In genomic region chr15:85200215-85200614, GRCh38 we compare ENCODE assay signal across 8 cellular contexts.
DNase-seq lines count a peak whose midpoint lies in the region; ATAC-seq and TF ChIP-seq lines count a peak whose summit lies in the region.
"Not testable (repeated sequence)": the region's sequence is repeated elsewhere in the genome, so short reads cannot be mapped to it uniquely, and the experiment has no call there.

No MANE protein-coding gene starts in this region.

- not testable (repeated sequence) for TF ChIP-seq CTCF in RWPE2 (IDR thresholded peaks at IDR 0.05; ENCODE audit: poor library complexity, severe bottlenecking); lung (IDR thresholded peaks at IDR 0.05; ENCODE audit: control extremely low read depth, extremely low read depth)

- not testable (repeated sequence) for H3K4me3 Mint-ChIP-seq in central memory CD8-positive, alpha-beta T cell; stimulated activated naive CD8-positive, alpha-beta T cell treated with anti-CD3 and anti-CD28 coated beads, Interleukin-15, amount 100 ng/mL, for 72 hours

- H3K36me3 Mint-ChIP-seq in central memory CD8-positive, alpha-beta T cell (ENCODE audit: insufficient read depth) = not testable (repeated sequence)

- ATAC-seq in GM18505 (IDR thresholded peaks at IDR 0.05; ENCODE audit: unreplicated experiment) (peak; percentile 96), GM19452 (IDR thresholded peaks at IDR 0.05; ENCODE audit: unreplicated experiment) (peak; percentile 94), HG02610 (IDR thresholded peaks at IDR 0.05; ENCODE audit: unreplicated experiment) (peak; percentile 93), HG03135 (IDR thresholded peaks at IDR 0.05; ENCODE audit: unreplicated experiment) (peak; percentile 90), RWPE2 (ENCODE audit: low read depth) (peak; percentile 93), lung (ENCODE audit: insufficient read depth, low FRiP score) (peak; percentile 85)
- peak; percentile 81 for ATAC-seq in central memory CD8-positive, alpha-beta T cell (replicated peaks; ENCODE audit: extremely low read depth, poor library complexity, severe bottlenecking)
- peak; percentile 92 for ATAC-seq in stimulated activated naive CD8-positive, alpha-beta T cell treated with anti-CD3 and anti-CD28 coated beads, Interleukin-15, amount 100 ng/mL, for 72 hours

- H3K27me3 ChIP-seq in RWPE2 (ENCODE audit: insufficient read depth, poor library complexity, severe bottlenecking); lung (ENCODE audit: control insufficient read depth, insufficient read depth): not testable (repeated sequence)

- WGBS in lung, 2 donors = no CpG with 5 or more reads among the region's 9 CpGs

- not testable (repeated sequence) for DNase-seq in RWPE2 (ENCODE audit: low spot score); central memory CD8-positive, alpha-beta T cell (ENCODE audit: low spot score in 2 of 2); lung (ENCODE audit: low spot score); stimulated activated naive CD8-positive, alpha-beta T cell treated with anti-CD3 and anti-CD28 coated beads, Interleukin-15, amount 100 ng/mL, for 72 hours

- not testable (repeated sequence) for H3K9me3 Mint-ChIP-seq in central memory CD8-positive, alpha-beta T cell; stimulated activated naive CD8-positive, alpha-beta T cell treated with anti-CD3 and anti-CD28 coated beads, Interleukin-15, amount 100 ng/mL, for 72 hours

- H3K36me3 ChIP-seq in RWPE2 (ENCODE audit: low read depth); lung (ENCODE audit: control insufficient read depth in 2 of 2, insufficient read depth in 2 of 2, low read length in 2 of 2): not testable (repeated sequence)

- H3K27ac ChIP-seq in RWPE2 (ENCODE audit: poor library complexity, severe bottlenecking); lung (ENCODE audit: low read depth in 1 of 2, low read length in 1 of 2): not testable (repeated sequence)

- TF ChIP-seq POLR2A in GM18505 (IDR thresholded peaks at IDR 0.05; ENCODE audit: borderline replicate concordance, extremely low read depth, insufficient read depth, insufficient read length) = not testable (repeated sequence)

- H3K4me3 ChIP-seq in RWPE2 (ENCODE audit: severe bottlenecking); lung: not testable (repeated sequence)

- not testable (repeated sequence) for H3K9me3 ChIP-seq in RWPE2 (ENCODE audit: severe bottlenecking); lung (ENCODE audit: control insufficient read depth in 2 of 2, insufficient read depth in 1 of 2, low read length in 1 of 2)

- not testable (repeated sequence) for H3K4me1 ChIP-seq in RWPE2 (ENCODE audit: insufficient read depth, poor library complexity, severe bottlenecking); lung (ENCODE audit: control insufficient read depth in 2 of 2, insufficient read depth in 2 of 2, low read length in 2 of 2)

- H3K27ac Mint-ChIP-seq in central memory CD8-positive, alpha-beta T cell (ENCODE audit: low read depth); stimulated activated naive CD8-positive, alpha-beta T cell treated with anti-CD3 and anti-CD28 coated beads, Interleukin-15, amount 100 ng/mL, for 72 hours: not testable (repeated sequence)

- H3K4me1 Mint-ChIP-seq in central memory CD8-positive, alpha-beta T cell; stimulated activated naive CD8-positive, alpha-beta T cell treated with anti-CD3 and anti-CD28 coated beads, Interleukin-15, amount 100 ng/mL, for 72 hours: not testable (repeated sequence)

- not testable (repeated sequence) for H3K27me3 Mint-ChIP-seq in central memory CD8-positive, alpha-beta T cell; stimulated activated naive CD8-positive, alpha-beta T cell treated with anti-CD3 and anti-CD28 coated beads, Interleukin-15, amount 100 ng/mL, for 72 hours
